15 cellular contexts compared by ENCODE assay signal in the genomic region with DNA sequence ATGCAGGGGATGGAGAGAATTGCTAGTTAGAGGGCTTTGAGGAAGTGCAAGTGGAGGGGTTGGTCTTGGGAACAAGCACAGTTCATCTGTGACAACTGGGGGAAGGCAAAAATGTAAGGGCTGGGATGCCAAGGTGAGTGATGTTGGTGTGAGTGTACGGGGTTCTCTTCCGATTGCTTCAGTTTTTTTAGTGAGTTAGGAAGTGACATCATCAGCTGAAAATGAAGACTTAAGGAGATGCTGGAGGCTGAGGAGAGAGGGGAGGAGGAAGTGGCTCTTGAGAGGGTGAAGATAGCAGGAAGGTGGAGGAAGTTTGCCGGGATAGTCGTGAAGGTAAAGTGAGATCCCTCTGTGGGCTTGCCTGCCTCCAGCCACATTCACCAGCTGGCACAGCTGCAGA. TPM values are rescaled to one million over a fixed set of nuclear protein-coding genes. Genes with fewer than 3 reads are reported as not detected.
DNase-seq lines count a peak whose midpoint lies in the region; ATAC-seq and TF ChIP-seq lines count a peak whose summit lies in the region.
"Had no signal": no experiment of that assay in that cellular context is flagged by ENCODE, and none has a peak within 500 bp of the region (broad histone marks: within the 10 kb centered on the region; RNA-seq: fewer than 3 reads in every experiment).

No MANE protein-coding gene starts in this region.

- H3K4me3 Mint-ChIP-seq in activated naive CD4-positive, alpha-beta T cell treated with anti-CD3 and anti-CD28 coated beads for 36 hours, result no peak overlapping the region
- H3K4me3 Mint-ChIP-seq: activated T-helper 17 cell treated with anti-CD3 and anti-CD28 coated beads, Interleukin-2, amount 50 U/mL, for 72 hours; B cell had no signal

- CTCF ChIA-PET in IMR-90 (lab: Yijun Ruan, JAX), result no interaction called here
- CTCF ChIA-PET in activated naive CD4-positive, alpha-beta T cell treated with anti-CD3 and anti-CD28 coated beads for 36 hours (lab: Charles Lee), result no interaction called here

- H2BK15ac ChIP-seq in IMR-90 (ENCODE audit: low read depth, low read length), result peak overlapping the region; percentile 72; the same call in 1 of the 3 replicates

- no CpG with 5 or more reads among the region's 4 CpGs for WGBS in IMR-90 (ENCODE audit: extremely low coverage in 2 of 2, insufficient read length in 1 of 2), 2 experiments

- H3K14ac ChIP-seq in IMR-90 (replicated peaks; ENCODE audit: low read depth, low read length), result peak overlapping the region; percentile 29

- intact Hi-C loops in IMR-90 (cut with micrococcal nuclease), result no loop called here
- intact Hi-C loops in activated naive CD4-positive, alpha-beta T cell treated with anti-CD3 and anti-CD28 coated beads for 36 hours (cut with micrococcal nuclease), result no loop called here

- peak overlapping the region; percentile 48; the same call in 1 of the 2 replicates for H2AK5ac ChIP-seq in IMR-90 (ENCODE audit: low read depth, low read length)

- H3K4me1 ChIP-seq in IMR-90 (ENCODE audit: control insufficient read depth, insufficient read depth, low read length) (peaks cover 8% of the 10 kb centered on the region), foreskin keratinocyte (no peaks in the 10 kb centered on the region)

- peak overlapping the region; percentile 64; the same call in 1 of the 2 replicates for H2BK20ac ChIP-seq in IMR-90 (ENCODE audit: low read depth, low read length)

- H2AFZ ChIP-seq in IMR-90 (replicated peaks; ENCODE audit: low read length, poor library complexity), result peak overlapping the region; percentile 86

- H3K36me3 Mint-ChIP-seq in activated naive CD4-positive, alpha-beta T cell treated with anti-CD3 and anti-CD28 coated beads for 36 hours (ENCODE audit: low read depth), result peaks cover 34% of the 10 kb centered on the region

- H3K4me1 Mint-ChIP-seq in activated naive CD4-positive, alpha-beta T cell treated with anti-CD3 and anti-CD28 coated beads for 36 hours (ENCODE audit: low read depth), result no peaks in the 10 kb centered on the region
- H3K4me1 Mint-ChIP-seq: activated T-helper 17 cell treated with anti-CD3 and anti-CD28 coated beads, Interleukin-2, amount 50 U/mL, for 72 hours; B cell had no signal

- in situ Hi-C loops in IMR-90 (cut with MboI; ENCODE audit: low sequenced_read_pairs), result no loop called here

- peaks cover 2% of the 10 kb centered on the region; the same call in 1 of the 2 replicates for H3K36me3 ChIP-seq in IMR-90 (ENCODE audit: control insufficient read depth, insufficient read depth, low read length)

- H3K9me1 ChIP-seq in IMR-90 (ENCODE audit: insufficient read depth, low read length), result peaks cover 15% of the 10 kb centered on the region

- H3K9me3 Mint-ChIP-seq in activated naive CD4-positive, alpha-beta T cell treated with anti-CD3 and anti-CD28 coated beads for 36 hours, result no peaks in the 10 kb centered on the region
- H3K9me3 Mint-ChIP-seq: activated T-helper 17 cell treated with anti-CD3 and anti-CD28 coated beads, Interleukin-2, amount 50 U/mL, for 72 hours had no signal

- peak; percentile 88 for ATAC-seq in IMR-90 (ENCODE audit: low read depth)
- peak; percentile 78 for ATAC-seq in foreskin keratinocyte
- ATAC-seq in GM21528 (IDR thresholded peaks at IDR 0.05; ENCODE audit: low FRiP score, unreplicated experiment), result no peak
- ATAC-seq: activated T-helper 17 cell treated with anti-CD3 and anti-CD28 coated beads, Interleukin-2, amount 50 U/mL, for 72 hours had no signal

- H2BK120ac ChIP-seq in IMR-90 (ENCODE audit: low read depth, low read length), result peak overlapping the region; percentile 71

- no TSS peak for BruUV-seq in IMR-90 (replicated peaks; lab: Mats Ljungman, UMichigan)

- POLR2A ChIA-PET in IMR-90 (lab: Charles Lee; ENCODE audit: unreplicated experiment), result no interaction called here

- peak overlapping the region; percentile 48 for H3K18ac ChIP-seq in IMR-90 (ENCODE audit: low read depth, low read length)

- dilution Hi-C loops in IMR-90 (cut with HindIII; ENCODE audit: low sequenced_read_pairs, unreplicated experiment), result no loop called here

- no peak overlapping the region for H3K9ac ChIP-seq in IMR-90 (ENCODE audit: low read depth, low read length)

- peaks cover 30 to 46% of the 10 kb centered on the region in 2 experiments for H3K79me1 ChIP-seq in IMR-90 (ENCODE audit: low read depth in 1 of 2, low read length in 2 of 2)

- DNase-seq in AG10803 (ENCODE audit: low read depth) (peak; percentile 62), IMR-90 (peak; percentile 78), astrocyte of the hippocampus (ENCODE audit: low read depth, low spot score) (peak; percentile 31), foreskin keratinocyte (peak; percentile 38 to 74)
- DNase-seq in activated naive CD4-positive, alpha-beta T cell treated with anti-CD3 and anti-CD28 coated beads for 36 hours, result no peak
- DNase-seq in stimulated activated CD4-positive, alpha-beta T cell treated with anti-CD3 and anti-CD28 coated beads, Interleukin-1b, Interleukin-23, amount 100 ng/mL, for 48 hours, result no peak
- no peak for DNase-seq in activated naive CD4-positive, alpha-beta T cell treated with anti-CD3 and anti-CD28 coated beads, Interleukin-2, amount 50 U/mL, for 16 hours
- DNase-seq: anterior cingulate cortex, NCI-H1694, NCI-H510A, OCI-M1 had no signal

- H3K27me3 Mint-ChIP-seq in activated naive CD4-positive, alpha-beta T cell treated with anti-CD3 and anti-CD28 coated beads for 36 hours (ENCODE audit: low read depth), result no peaks in the 10 kb centered on the region
- H3K27me3 Mint-ChIP-seq: activated T-helper 17 cell treated with anti-CD3 and anti-CD28 coated beads, Interleukin-2, amount 50 U/mL, for 72 hours; B cell had no signal

- no peak overlapping the region for H3K4me3 ChIP-seq in AG10803 (ENCODE audit: low read length)
- H3K4me3 ChIP-seq in IMR-90 (ENCODE audit: insufficient read depth, low read depth, low read length), result no peak overlapping the region
- H3K4me3 ChIP-seq: lung had no signal

- peak overlapping the region; percentile 40; the same call in 1 of the 2 replicates for H4K91ac ChIP-seq in IMR-90 (ENCODE audit: insufficient read depth, low read depth, low read length)

- peak overlapping the region; percentile 41 for H3K4me2 ChIP-seq in IMR-90 (ENCODE audit: low read depth, low read length)

- no peak for TF ChIP-seq POLR2A in IMR-90 (IDR thresholded peaks at IDR 0.05; ENCODE audit: low read depth, low read length)

- H2AK9ac ChIP-seq in IMR-90 (replicated peaks; ENCODE audit: low read depth, low read length, poor library complexity), result peak overlapping the region; percentile 79

- no peak overlapping the region for H3K27ac Mint-ChIP-seq in activated naive CD4-positive, alpha-beta T cell treated with anti-CD3 and anti-CD28 coated beads for 36 hours
- H3K27ac Mint-ChIP-seq: activated T-helper 17 cell treated with anti-CD3 and anti-CD28 coated beads, Interleukin-2, amount 50 U/mL, for 72 hours; B cell had no signal

- no peaks in the 10 kb centered on the region for H4K20me1 ChIP-seq in IMR-90 (ENCODE audit: insufficient read depth, low read length)

- H3K9me3 ChIP-seq in IMR-90 (ENCODE audit: control insufficient read depth, insufficient read depth, low read length), result no peaks in the 10 kb centered on the region

- H3K56ac ChIP-seq in IMR-90 (ENCODE audit: extremely low read depth, insufficient read depth, low read length), result no peak overlapping the region

- peak overlapping the region; percentile 33 for H2BK5ac ChIP-seq in IMR-90 (ENCODE audit: low read depth, low read length, poor library complexity, severe bottlenecking)

- H4K8ac ChIP-seq in IMR-90 (ENCODE audit: low read depth in 2 of 2, low read length in 2 of 2), result peak overlapping the region; percentile 77 to 86

- H3K27ac ChIP-seq in IMR-90 (ENCODE audit: insufficient read depth, low read length) (peak overlapping the region; percentile 34), foreskin keratinocyte (no peak overlapping the region)

- no peak for TF ChIP-seq RAD21 in IMR-90 (IDR thresholded peaks at IDR 0.05; ENCODE audit: low read length)

- H3K27me3 ChIP-seq in IMR-90 (ENCODE audit: control insufficient read depth, insufficient read depth, low read length) (no peaks in the 10 kb centered on the region), foreskin keratinocyte (no peaks in the 10 kb centered on the region)

- peak overlapping the region; percentile 6; the same call in 1 of the 2 replicates for H3K23ac ChIP-seq in IMR-90 (ENCODE audit: low read depth, low read length)

- H3K4ac ChIP-seq in IMR-90 (ENCODE audit: low read depth, low read length), result peak overlapping the region; percentile 54

- H4K5ac ChIP-seq in IMR-90 (ENCODE audit: low read depth, low read length), result peak overlapping the region; percentile 82

- TF ChIP-seq CTCF in AG10803 (conservative IDR thresholded peaks at IDR 0.05; ENCODE audit: low read length) (no peak), IMR-90 (conservative IDR thresholded peaks at IDR 0.05; ENCODE audit: low read depth, low read length) (no peak), foreskin keratinocyte (conservative IDR thresholded peaks at IDR 0.05) (no peak)

TF ChIP-seq in IMR-90, 13 proteins besides CTCF, POLR2A, EP300 and RAD21:
- TF ChIP-seq CEBPB (IDR thresholded peaks at IDR 0.05; ENCODE audit: low read depth, low read length) (peak; percentile 64), MAFK (IDR thresholded peaks at IDR 0.05; ENCODE audit: low read depth, low read length) (no peak), MAZ (IDR thresholded peaks at IDR 0.05; ENCODE audit: borderline replicate concordance, low read depth, low read length) (no peak)

RNA-seq across cellular contexts. Expression of a gene that starts 12.7 kb away (rescaled TPM):
- 3.0 and 3.3 TPM in 2 replicates for total RNA-seq in IMR-90 (2012; rRNA removed)
- polyA plus RNA-seq in IMR-90 (2012; rRNA removed), result 4.0 and 4.2 TPM in 2 replicates
- polyA plus RNA-seq in IMR-90 (2012; cell fraction: cytosol; rRNA removed), result 1.3 and 1.5 TPM in 2 replicates
- 7.8 and 9.4 TPM in 2 replicates for polyA plus RNA-seq in IMR-90 (2012; cell fraction: nucleus; rRNA removed; ENCODE audit: low replicate concordance)
- total RNA-seq in foreskin keratinocyte, result 14.9 and 15.9 TPM in 2 replicates
- 5.1 and 5.6 TPM in 2 replicates for polyA plus RNA-seq in foreskin keratinocyte
- total RNA-seq in activated naive CD4-positive, alpha-beta T cell treated with anti-CD3 and anti-CD28 coated beads for 36 hours, result 10 to 100 TPM; 20.7 to 21.0 TPM

Comparison
In these comparisons a context has a peak if more than half of its experiments do, and no peak if none do; other contexts are left out.
1. DNase-seq: peak in AG10803 (single experiment), IMR-90 (single experiment), astrocyte of the hippocampus (single experiment) and foreskin keratinocyte (2 of 2); none in activated naive CD4-positive, alpha-beta T cell treated with anti-CD3 and anti-CD28 coated beads for 36 hours (single experiment), stimulated activated CD4-positive, alpha-beta T cell treated with anti-CD3 and anti-CD28 coated beads, Interleukin-1b, Interleukin-23, amount 100 ng/mL, for 48 hours (single experiment) and activated naive CD4-positive, alpha-beta T cell treated with anti-CD3 and anti-CD28 coated beads, Interleukin-2, amount 50 U/mL, for 16 hours (single experiment).